Comparison of ENCODE assay signal across 1 cellular context in genomic region chr1:210407207-210407886, GRCh38.
TF ChIP-seq lines count a peak whose summit lies in the region.

No MANE protein-coding gene starts in this region.

TF ChIP-seq in HEK293, 187 proteins besides CTCF, POLR2A, EP300 and RAD21 (continued from another document and continues in another):
- TF ChIP-seq ZNF704 (tag by site-specific recombination; IDR thresholded peaks at IDR 0.05) = no peak
- TF ChIP-seq ZNF513 (tag by site-specific recombination; IDR thresholded peaks at IDR 0.05) = no peak
- no peak for TF ChIP-seq ZNF280C (tag by site-specific recombination; IDR thresholded peaks at IDR 0.05)
- no peak for TF ChIP-seq AEBP2 (tag by site-specific recombination; IDR thresholded peaks at IDR 0.05; ENCODE audit: borderline replicate concordance)
- TF ChIP-seq ZFP69B (tag by site-specific recombination; IDR thresholded peaks at IDR 0.05) = no peak
- no peak for TF ChIP-seq ZNF18 (tag by site-specific recombination; IDR thresholded peaks at IDR 0.05)
- TF ChIP-seq ZNF140 (tag by site-specific recombination; IDR thresholded peaks at IDR 0.05) = no peak
- TF ChIP-seq GFI1B (tag by site-specific recombination; IDR thresholded peaks at IDR 0.05) = no peak
- peak; percentile 73 for TF ChIP-seq ZEB2 (tag by site-specific recombination; IDR thresholded peaks at IDR 0.05)
- TF ChIP-seq ZNF624 (tag by site-specific recombination; IDR thresholded peaks at IDR 0.05) = no peak
- TF ChIP-seq ZNF501 (tag by site-specific recombination; IDR thresholded peaks at IDR 0.05) = 0 out of 2 replicates have a peak, but pooled peaks have one; percentile 30
- TF ChIP-seq SALL2 (tag by site-specific recombination; IDR thresholded peaks at IDR 0.05; ENCODE audit: borderline replicate concordance) = no peak
- TF ChIP-seq ZFP41 (tag by site-specific recombination; IDR thresholded peaks at IDR 0.05; ENCODE audit: borderline replicate concordance) = no peak
- no peak for TF ChIP-seq ZNF211 (tag by site-specific recombination; IDR thresholded peaks at IDR 0.05; ENCODE audit: low read depth)
- no peak for TF ChIP-seq ZNF362 (tag by site-specific recombination; IDR thresholded peaks at IDR 0.05)
- TF ChIP-seq ZNF16 (tag by site-specific recombination; IDR thresholded peaks at IDR 0.05; ENCODE audit: low read depth) = no peak
- no peak for TF ChIP-seq WT1 (tag by site-specific recombination; IDR thresholded peaks at IDR 0.05)
- TF ChIP-seq ZNF660 (tag by site-specific recombination; IDR thresholded peaks at IDR 0.05) = 0 out of 2 replicates have a peak, but pooled peaks have one; percentile 49
- TF ChIP-seq GLIS1 (tag by site-specific recombination; IDR thresholded peaks at IDR 0.05) = no peak
- TF ChIP-seq ZNF658 (tag by site-specific recombination; IDR thresholded peaks at IDR 0.05) = no peak
- TF ChIP-seq MEIS1 (CRISPR knock-in tag; IDR thresholded peaks at IDR 0.05; ENCODE audit: borderline replicate concordance) = no peak
- no peak for TF ChIP-seq ZNF426 (tag by site-specific recombination; IDR thresholded peaks at IDR 0.05)
- TF ChIP-seq KLF10 (tag by site-specific recombination; IDR thresholded peaks at IDR 0.05) = no peak
- TF ChIP-seq ZNF449 (tag by site-specific recombination; IDR thresholded peaks at IDR 0.05) = peak; percentile 32; the same call in 1 of the 2 replicates
- no peak for TF ChIP-seq PRDM1 (tag by site-specific recombination; IDR thresholded peaks at IDR 0.05)
- TF ChIP-seq ZNF558 (tag by site-specific recombination; IDR thresholded peaks at IDR 0.05) = peak; percentile 80; the same call in 1 of the 2 replicates
- TF ChIP-seq ZNF302 (tag by site-specific recombination; IDR thresholded peaks at IDR 0.05; ENCODE audit: low read depth) = no peak
- no peak for TF ChIP-seq MZF1 (tag by site-specific recombination; IDR thresholded peaks at IDR 0.05; ENCODE audit: borderline replicate concordance)
- TF ChIP-seq TCF7L2 (IDR thresholded peaks at IDR 0.05; ENCODE audit: borderline replicate concordance, low read depth, low read length) = no peak
- TF ChIP-seq ZBTB44 (tag by site-specific recombination; IDR thresholded peaks at IDR 0.05) = peak; percentile 61
- no peak for TF ChIP-seq ZNF488 (tag by site-specific recombination; IDR thresholded peaks at IDR 0.05)
- TF ChIP-seq PRDM2 (tag by site-specific recombination; IDR thresholded peaks at IDR 0.05; ENCODE audit: borderline replicate concordance) = no peak
- TF ChIP-seq ZNF175 (tag by site-specific recombination; IDR thresholded peaks at IDR 0.05) = no peak
- no peak for TF ChIP-seq ZNF629 (tag by site-specific recombination; IDR thresholded peaks at IDR 0.05)
- TF ChIP-seq ZNF654 (tag by site-specific recombination; IDR thresholded peaks at IDR 0.05; ENCODE audit: low read depth) = peak; percentile 92
- TF ChIP-seq ZNF366 (tag by site-specific recombination; conservative IDR thresholded peaks at IDR 0.05) = 0 out of 2 replicates have a peak, but pooled peaks have one; percentile 20
- TF ChIP-seq ZNF292 (tag by site-specific recombination; IDR thresholded peaks at IDR 0.05; ENCODE audit: borderline replicate concordance, low read depth) = no peak
- no peak for TF ChIP-seq BCL11A (tag by site-specific recombination; IDR thresholded peaks at IDR 0.05; ENCODE audit: low read depth)
- TF ChIP-seq YY1 (tag by site-specific recombination; IDR thresholded peaks at IDR 0.05) = no peak
- no peak for TF ChIP-seq ZNF114 (tag by site-specific recombination; IDR thresholded peaks at IDR 0.05)
- TF ChIP-seq ZNF610 (tag by site-specific recombination; IDR thresholded peaks at IDR 0.05; ENCODE audit: borderline replicate concordance) = no peak
- peak; percentile 28; the same call in 1 of the 2 replicates for TF ChIP-seq ZNF2 (tag by site-specific recombination; IDR thresholded peaks at IDR 0.05)
- TF ChIP-seq ZNF549 (tag by site-specific recombination; IDR thresholded peaks at IDR 0.05) = 0 out of 2 replicates have a peak, but pooled peaks have one; percentile 31
- no peak for TF ChIP-seq ZNF626 (tag by site-specific recombination; IDR thresholded peaks at IDR 0.05)
- TF ChIP-seq ZNF521 (tag by site-specific recombination; IDR thresholded peaks at IDR 0.05) = no peak
